In the genomic region with DNA sequence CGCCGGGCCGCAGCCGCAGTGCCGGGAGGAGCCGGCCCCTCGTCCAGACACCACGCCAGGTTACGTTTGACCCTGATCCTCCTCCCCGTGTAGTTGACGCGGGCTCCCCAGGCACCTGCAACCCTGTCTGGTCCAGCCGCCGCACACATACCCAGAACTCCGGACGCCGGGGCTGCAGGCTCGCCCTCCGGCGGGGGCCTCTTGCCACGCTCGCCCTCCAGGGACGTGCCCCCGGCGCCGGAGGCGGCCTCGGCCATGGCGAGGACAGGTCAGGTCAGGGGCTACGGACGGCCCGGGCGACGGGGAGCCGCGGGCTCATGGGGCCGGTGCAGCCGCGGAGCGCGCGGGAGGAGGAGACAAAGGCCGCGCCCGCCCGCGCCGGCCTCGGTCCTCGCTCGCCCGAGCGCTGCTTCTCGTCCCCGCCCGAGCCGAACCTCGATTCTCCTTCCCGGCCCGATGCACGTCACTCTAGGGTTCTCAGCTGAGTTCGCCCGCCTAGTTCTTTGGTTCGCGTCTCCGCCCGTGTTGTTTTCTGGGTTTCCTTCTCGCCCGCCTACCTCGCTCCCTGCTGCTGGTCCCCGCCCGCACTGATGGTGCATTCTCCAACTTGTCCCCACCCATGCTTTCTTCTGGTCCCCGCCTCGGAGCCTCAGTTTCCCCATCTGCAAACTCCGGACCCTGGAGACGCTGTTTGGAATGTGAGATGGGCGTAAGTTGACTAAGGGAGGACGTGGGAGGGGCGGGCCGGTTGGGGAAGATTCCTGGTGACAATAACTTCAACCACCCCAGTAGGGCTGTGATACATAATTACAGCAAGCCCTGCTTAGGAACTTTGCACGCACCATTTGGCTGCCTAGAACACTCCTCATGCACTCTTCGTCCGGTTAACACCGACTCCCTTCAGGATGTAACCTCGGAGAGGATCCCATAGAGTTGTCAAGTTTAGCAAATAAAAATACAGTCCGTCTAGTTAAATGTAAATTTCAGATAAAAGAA, we compare ENCODE assay signal across 1 cellular context.
A peak's percentile ranks its signal among the peaks of the same experiment; 100 is the strongest.
TF ChIP-seq lines count a peak whose summit lies in the region.

A gene with protein sequence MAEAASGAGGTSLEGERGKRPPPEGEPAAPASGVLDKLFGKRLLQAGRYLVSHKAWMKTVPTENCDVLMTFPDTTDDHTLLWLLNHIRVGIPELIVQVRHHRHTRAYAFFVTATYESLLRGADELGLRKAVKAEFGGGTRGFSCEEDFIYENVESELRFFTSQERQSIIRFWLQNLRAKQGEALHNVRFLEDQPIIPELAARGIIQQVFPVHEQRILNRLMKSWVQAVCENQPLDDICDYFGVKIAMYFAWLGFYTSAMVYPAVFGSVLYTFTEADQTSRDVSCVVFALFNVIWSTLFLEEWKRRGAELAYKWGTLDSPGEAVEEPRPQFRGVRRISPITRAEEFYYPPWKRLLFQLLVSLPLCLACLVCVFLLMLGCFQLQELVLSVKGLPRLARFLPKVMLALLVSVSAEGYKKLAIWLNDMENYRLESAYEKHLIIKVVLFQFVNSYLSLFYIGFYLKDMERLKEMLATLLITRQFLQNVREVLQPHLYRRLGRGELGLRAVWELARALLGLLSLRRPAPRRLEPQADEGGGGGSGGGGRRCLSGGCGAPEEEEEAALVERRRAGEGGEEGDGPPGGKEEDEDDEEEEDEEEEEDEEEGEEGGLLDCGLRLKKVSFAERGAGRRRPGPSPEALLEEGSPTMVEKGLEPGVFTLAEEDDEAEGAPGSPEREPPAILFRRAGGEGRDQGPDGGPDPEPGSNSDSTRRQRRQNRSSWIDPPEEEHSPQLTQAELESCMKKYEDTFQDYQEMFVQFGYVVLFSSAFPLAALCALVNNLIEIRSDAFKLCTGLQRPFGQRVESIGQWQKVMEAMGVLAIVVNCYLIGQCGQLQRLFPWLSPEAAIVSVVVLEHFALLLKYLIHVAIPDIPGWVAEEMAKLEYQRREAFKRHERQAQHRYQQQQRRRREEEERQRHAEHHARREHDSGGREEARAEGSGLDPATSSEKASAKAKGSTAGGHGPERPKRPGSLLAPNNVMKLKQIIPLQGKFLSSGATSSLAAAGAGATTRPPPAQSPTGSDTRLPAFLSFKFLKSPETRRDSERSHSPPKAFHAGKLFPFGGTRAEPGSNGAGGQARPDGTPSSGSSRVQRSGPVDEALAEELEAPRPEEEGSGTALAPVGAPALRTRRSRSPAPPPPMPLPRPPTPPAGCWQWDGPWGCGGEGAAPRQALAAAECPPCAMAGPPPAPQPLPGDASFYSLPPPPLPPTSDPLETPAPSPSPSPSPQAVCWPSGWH (minus strand): TSS at position 442 of the 996 bp plus-strand sequence. CDS start 185 bp downstream, at position 257.

TF ChIP-seq in K562, 482 proteins besides CTCF, POLR2A, EP300 and RAD21 (continued from another document and continues in another):
- TF ChIP-seq, protein P1, sequence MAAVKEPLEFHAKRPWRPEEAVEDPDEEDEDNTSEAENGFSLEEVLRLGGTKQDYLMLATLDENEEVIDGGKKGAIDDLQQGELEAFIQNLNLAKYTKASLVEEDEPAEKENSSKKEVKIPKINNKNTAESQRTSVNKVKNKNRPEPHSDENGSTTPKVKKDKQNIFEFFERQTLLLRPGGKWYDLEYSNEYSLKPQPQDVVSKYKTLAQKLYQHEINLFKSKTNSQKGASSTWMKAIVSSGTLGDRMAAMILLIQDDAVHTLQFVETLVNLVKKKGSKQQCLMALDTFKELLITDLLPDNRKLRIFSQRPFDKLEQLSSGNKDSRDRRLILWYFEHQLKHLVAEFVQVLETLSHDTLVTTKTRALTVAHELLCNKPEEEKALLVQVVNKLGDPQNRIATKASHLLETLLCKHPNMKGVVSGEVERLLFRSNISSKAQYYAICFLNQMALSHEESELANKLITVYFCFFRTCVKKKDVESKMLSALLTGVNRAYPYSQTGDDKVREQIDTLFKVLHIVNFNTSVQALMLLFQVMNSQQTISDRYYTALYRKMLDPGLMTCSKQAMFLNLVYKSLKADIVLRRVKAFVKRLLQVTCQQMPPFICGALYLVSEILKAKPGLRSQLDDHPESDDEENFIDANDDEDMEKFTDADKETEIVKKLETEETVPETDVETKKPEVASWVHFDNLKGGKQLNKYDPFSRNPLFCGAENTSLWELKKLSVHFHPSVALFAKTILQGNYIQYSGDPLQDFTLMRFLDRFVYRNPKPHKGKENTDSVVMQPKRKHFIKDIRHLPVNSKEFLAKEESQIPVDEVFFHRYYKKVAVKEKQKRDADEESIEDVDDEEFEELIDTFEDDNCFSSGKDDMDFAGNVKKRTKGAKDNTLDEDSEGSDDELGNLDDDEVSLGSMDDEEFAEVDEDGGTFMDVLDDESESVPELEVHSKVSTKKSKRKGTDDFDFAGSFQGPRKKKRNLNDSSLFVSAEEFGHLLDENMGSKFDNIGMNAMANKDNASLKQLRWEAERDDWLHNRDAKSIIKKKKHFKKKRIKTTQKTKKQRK (IDR thresholded peaks at IDR 0.05; ENCODE audit: borderline replicate concordance, low read depth, low read length): no peak
- TF ChIP-seq HEY1 (CRISPR knock-in tag; IDR thresholded peaks at IDR 0.05; ENCODE audit: borderline replicate concordance): no peak
- TF ChIP-seq PHF21A (IDR thresholded peaks at IDR 0.05; ENCODE audit: borderline replicate concordance, low read depth): 0 out of 2 replicates have a peak, but pooled peaks have one; percentile 52
- peak in 1 of 2 experiments; percentile 52; a peak in 2 of 4 replicates for TF ChIP-seq ARNT (IDR thresholded peaks at IDR 0.05)
- TF ChIP-seq SMAD2 (IDR thresholded peaks at IDR 0.05; ENCODE audit: low read depth, low read length): no peak
- no peak for TF ChIP-seq NCOA2 (IDR thresholded peaks at IDR 0.05; ENCODE audit: partially characterized antibody in 2 of 2)
- peak; percentile 76 for TF ChIP-seq ZFP36 (IDR thresholded peaks at IDR 0.05; ENCODE audit: low read depth, low read length, partially characterized antibody)
- TF ChIP-seq ZNF766 (CRISPR knock-in tag; conservative IDR thresholded peaks at IDR 0.05): no peak
- TF ChIP-seq FOXJ2 (tag; IDR thresholded peaks at IDR 0.05): no peak
- no peak for TF ChIP-seq ZNF41 (CRISPR knock-in tag; conservative IDR thresholded peaks at IDR 0.05)
- no peak for TF ChIP-seq KLF6 (CRISPR knock-in tag; IDR thresholded peaks at IDR 0.05; ENCODE audit: borderline replicate concordance)
- no peak for TF ChIP-seq USF2 (CRISPR knock-in tag; IDR thresholded peaks at IDR 0.05)
- TF ChIP-seq, protein P2, sequence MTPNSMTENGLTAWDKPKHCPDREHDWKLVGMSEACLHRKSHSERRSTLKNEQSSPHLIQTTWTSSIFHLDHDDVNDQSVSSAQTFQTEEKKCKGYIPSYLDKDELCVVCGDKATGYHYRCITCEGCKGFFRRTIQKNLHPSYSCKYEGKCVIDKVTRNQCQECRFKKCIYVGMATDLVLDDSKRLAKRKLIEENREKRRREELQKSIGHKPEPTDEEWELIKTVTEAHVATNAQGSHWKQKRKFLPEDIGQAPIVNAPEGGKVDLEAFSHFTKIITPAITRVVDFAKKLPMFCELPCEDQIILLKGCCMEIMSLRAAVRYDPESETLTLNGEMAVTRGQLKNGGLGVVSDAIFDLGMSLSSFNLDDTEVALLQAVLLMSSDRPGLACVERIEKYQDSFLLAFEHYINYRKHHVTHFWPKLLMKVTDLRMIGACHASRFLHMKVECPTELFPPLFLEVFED (CRISPR knock-in tag; conservative IDR thresholded peaks at IDR 0.05): no peak
- no peak for TF ChIP-seq HNRNPUL1 (IDR thresholded peaks at IDR 0.05; ENCODE audit: low read length)
- TF ChIP-seq MTA2 (IDR thresholded peaks at IDR 0.05; ENCODE audit: low read depth): no peak
- TF ChIP-seq TCF7L2 (IDR thresholded peaks at IDR 0.05; ENCODE audit: low read depth, low read length): no peak
- peak; percentile 94; the same call in 1 of the 2 replicates for TF ChIP-seq KDM2B (CRISPR knock-in tag; IDR thresholded peaks at IDR 0.05)
- TF ChIP-seq, protein P3, sequence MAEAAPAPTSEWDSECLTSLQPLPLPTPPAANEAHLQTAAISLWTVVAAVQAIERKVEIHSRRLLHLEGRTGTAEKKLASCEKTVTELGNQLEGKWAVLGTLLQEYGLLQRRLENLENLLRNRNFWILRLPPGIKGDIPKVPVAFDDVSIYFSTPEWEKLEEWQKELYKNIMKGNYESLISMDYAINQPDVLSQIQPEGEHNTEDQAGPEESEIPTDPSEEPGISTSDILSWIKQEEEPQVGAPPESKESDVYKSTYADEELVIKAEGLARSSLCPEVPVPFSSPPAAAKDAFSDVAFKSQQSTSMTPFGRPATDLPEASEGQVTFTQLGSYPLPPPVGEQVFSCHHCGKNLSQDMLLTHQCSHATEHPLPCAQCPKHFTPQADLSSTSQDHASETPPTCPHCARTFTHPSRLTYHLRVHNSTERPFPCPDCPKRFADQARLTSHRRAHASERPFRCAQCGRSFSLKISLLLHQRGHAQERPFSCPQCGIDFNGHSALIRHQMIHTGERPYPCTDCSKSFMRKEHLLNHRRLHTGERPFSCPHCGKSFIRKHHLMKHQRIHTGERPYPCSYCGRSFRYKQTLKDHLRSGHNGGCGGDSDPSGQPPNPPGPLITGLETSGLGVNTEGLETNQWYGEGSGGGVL (CRISPR knock-in tag; IDR thresholded peaks at IDR 0.05): no peak
- no peak for TF ChIP-seq SIRT6 (IDR thresholded peaks at IDR 0.05; ENCODE audit: low read depth, low read length)
- TF ChIP-seq PTTG1 (tag; IDR thresholded peaks at IDR 0.05; ENCODE audit: low read depth): no peak
- TF ChIP-seq NCOA4 (IDR thresholded peaks at IDR 0.05; ENCODE audit: partially characterized antibody): no peak
- TF ChIP-seq TGIF2 (CRISPR knock-in tag; IDR thresholded peaks at IDR 0.05): no peak; the same call in 1 of the 2 replicates
- no peak for TF ChIP-seq NFIX (CRISPR knock-in tag; IDR thresholded peaks at IDR 0.05; ENCODE audit: low read depth)
- TF ChIP-seq CHD2 (IDR thresholded peaks at IDR 0.05; ENCODE audit: low read depth, low read length): no peak
- TF ChIP-seq ZC3H11A (IDR thresholded peaks at IDR 0.05; ENCODE audit: low read depth, low read length): 0 out of 2 replicates have a peak, but pooled peaks have one; percentile 67
- no peak for TF ChIP-seq RFX7 (CRISPR knock-in tag; IDR thresholded peaks at IDR 0.05)
- TF ChIP-seq E2F5 (CRISPR knock-in tag; IDR thresholded peaks at IDR 0.05): no peak; the same call in 1 of the 2 replicates
- peak; percentile 72 for TF ChIP-seq HDAC2 (IDR thresholded peaks at IDR 0.05)
- TF ChIP-seq ELF2 (CRISPR knock-in tag; IDR thresholded peaks at IDR 0.05): peak; percentile 61; the same call in 1 of the 2 replicates
- TF ChIP-seq, protein P4, sequence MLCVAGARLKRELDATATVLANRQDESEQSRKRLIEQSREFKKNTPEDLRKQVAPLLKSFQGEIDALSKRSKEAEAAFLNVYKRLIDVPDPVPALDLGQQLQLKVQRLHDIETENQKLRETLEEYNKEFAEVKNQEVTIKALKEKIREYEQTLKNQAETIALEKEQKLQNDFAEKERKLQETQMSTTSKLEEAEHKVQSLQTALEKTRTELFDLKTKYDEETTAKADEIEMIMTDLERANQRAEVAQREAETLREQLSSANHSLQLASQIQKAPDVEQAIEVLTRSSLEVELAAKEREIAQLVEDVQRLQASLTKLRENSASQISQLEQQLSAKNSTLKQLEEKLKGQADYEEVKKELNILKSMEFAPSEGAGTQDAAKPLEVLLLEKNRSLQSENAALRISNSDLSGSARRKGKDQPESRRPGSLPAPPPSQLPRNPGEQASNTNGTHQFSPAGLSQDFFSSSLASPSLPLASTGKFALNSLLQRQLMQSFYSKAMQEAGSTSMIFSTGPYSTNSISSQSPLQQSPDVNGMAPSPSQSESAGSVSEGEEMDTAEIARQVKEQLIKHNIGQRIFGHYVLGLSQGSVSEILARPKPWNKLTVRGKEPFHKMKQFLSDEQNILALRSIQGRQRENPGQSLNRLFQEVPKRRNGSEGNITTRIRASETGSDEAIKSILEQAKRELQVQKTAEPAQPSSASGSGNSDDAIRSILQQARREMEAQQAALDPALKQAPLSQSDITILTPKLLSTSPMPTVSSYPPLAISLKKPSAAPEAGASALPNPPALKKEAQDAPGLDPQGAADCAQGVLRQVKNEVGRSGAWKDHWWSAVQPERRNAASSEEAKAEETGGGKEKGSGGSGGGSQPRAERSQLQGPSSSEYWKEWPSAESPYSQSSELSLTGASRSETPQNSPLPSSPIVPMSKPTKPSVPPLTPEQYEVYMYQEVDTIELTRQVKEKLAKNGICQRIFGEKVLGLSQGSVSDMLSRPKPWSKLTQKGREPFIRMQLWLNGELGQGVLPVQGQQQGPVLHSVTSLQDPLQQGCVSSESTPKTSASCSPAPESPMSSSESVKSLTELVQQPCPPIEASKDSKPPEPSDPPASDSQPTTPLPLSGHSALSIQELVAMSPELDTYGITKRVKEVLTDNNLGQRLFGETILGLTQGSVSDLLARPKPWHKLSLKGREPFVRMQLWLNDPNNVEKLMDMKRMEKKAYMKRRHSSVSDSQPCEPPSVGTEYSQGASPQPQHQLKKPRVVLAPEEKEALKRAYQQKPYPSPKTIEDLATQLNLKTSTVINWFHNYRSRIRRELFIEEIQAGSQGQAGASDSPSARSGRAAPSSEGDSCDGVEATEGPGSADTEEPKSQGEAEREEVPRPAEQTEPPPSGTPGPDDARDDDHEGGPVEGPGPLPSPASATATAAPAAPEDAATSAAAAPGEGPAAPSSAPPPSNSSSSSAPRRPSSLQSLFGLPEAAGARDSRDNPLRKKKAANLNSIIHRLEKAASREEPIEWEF (CRISPR knock-in tag; IDR thresholded peaks at IDR 0.05): no peak
- TF ChIP-seq ATF1 (CRISPR knock-in tag; IDR thresholded peaks at IDR 0.05): peak; percentile 36; the same call in 1 of the 2 replicates
- peak; percentile 95 for TF ChIP-seq ATF1 (tag; IDR thresholded peaks at IDR 0.05)
- TF ChIP-seq BRF2 (IDR thresholded peaks at IDR 0.05; ENCODE audit: borderline replicate concordance, insufficient read depth, insufficient read length): no peak
